9 cellular contexts compared by ENCODE assay signal in genomic region chr1:2525524-2525895, GRCh38. TPM values are rescaled to one million over a fixed set of nuclear protein-coding genes. Genes with fewer than 3 reads are reported as not detected.
A peak's percentile ranks its signal among the peaks of the same experiment; 100 is the strongest.
DNase-seq lines count a peak whose midpoint lies in the region; ATAC-seq and TF ChIP-seq lines count a peak whose summit lies in the region.
"Had no signal": no experiment of that assay in that cellular context is flagged by ENCODE, and none has a peak within 500 bp of the region (broad histone marks: within the 10 kb centered on the region; RNA-seq: fewer than 3 reads in every experiment).

No MANE protein-coding gene starts in this region.

- peak overlapping the region; percentile 75 for H3K27ac ChIP-seq in lower lobe of right lung

- no peaks in the 10 kb centered on the region for H3K9me3 ChIP-seq in lower lobe of right lung

- peaks cover 7% of the 10 kb centered on the region for H3K27me3 Mint-ChIP-seq in activated T-cell treated with anti-CD3 and anti-CD28 coated beads, Interleukin-2, amount 50 U/mL, for 4 hours (ENCODE audit: low read depth)
- peaks cover 15% of the 10 kb centered on the region for H3K27me3 Mint-ChIP-seq in type B pancreatic cell

- DNase-seq in activated T-cell treated with anti-CD3 and anti-CD28 coated beads, Interleukin-2, amount 50 U/mL, for 4 hours, result no peak
- DNase-seq in activated T-cell treated with anti-CD3 and anti-CD28 coated beads for 4 hours, result no peak
- no peak for DNase-seq in astrocyte of the cerebellum (ENCODE audit: low read depth)
- no peak for DNase-seq in lower lobe of right lung
- DNase-seq in type B pancreatic cell (ENCODE audit: extremely low spot score, unreplicated experiment), result no peak
- DNase-seq in NCI-H1930 (lab: John Stamatoyannopoulos, UW), result no peak
- DNase-seq in NCI-H510A treated with DMSO at 0.1 percent for 48 hours (lab: John Stamatoyannopoulos, UW), result no peak
- DNase-seq in NCI-H526 (lab: John Stamatoyannopoulos, UW), result no peak

- H3K27ac Mint-ChIP-seq in type B pancreatic cell, result peak overlapping the region; percentile 83

- peaks cover 62% of the 10 kb centered on the region for H3K4me1 ChIP-seq in lower lobe of right lung

- H3K4me1 Mint-ChIP-seq in activated T-cell treated with anti-CD3 and anti-CD28 coated beads, Interleukin-2, amount 50 U/mL, for 4 hours (ENCODE audit: low read depth), result peaks cover 40% of the 10 kb centered on the region
- H3K4me1 Mint-ChIP-seq in type B pancreatic cell (ENCODE audit: unreplicated experiment), result peaks cover 20% of the 10 kb centered on the region

- in situ Hi-C loops in astrocyte of the cerebellum (cut with HindIII; ENCODE audit: low sequenced_read_pairs), result no loop called here

- H3K4me3 ChIP-seq in astrocyte of the cerebellum (ENCODE audit: low read depth, low read length) (peak overlapping the region; percentile 86), lower lobe of right lung (peak overlapping the region; percentile 95)

- peak overlapping the region; percentile 90 for H3K4me3 Mint-ChIP-seq in activated T-cell treated with anti-CD3 and anti-CD28 coated beads, Interleukin-2, amount 50 U/mL, for 4 hours
- H3K4me3 Mint-ChIP-seq in type B pancreatic cell, result peak overlapping the region; percentile 96

- H3K36me3 Mint-ChIP-seq in activated T-cell treated with anti-CD3 and anti-CD28 coated beads, Interleukin-2, amount 50 U/mL, for 4 hours (ENCODE audit: insufficient read depth), result peaks cover 9% of the 10 kb centered on the region
- no peaks in the 10 kb centered on the region for H3K36me3 Mint-ChIP-seq in type B pancreatic cell

- intact Hi-C loops in lower lobe of right lung (cut with DNase I), result no loop called here

- H3K27me3 ChIP-seq in lower lobe of right lung (ENCODE audit: low read depth), result peaks cover 27% of the 10 kb centered on the region

- no peak for TF ChIP-seq CTCF in astrocyte of the cerebellum (IDR thresholded peaks at IDR 0.05; ENCODE audit: low read depth, low read length, missing control alignments)
- TF ChIP-seq CTCF in lower lobe of right lung (IDR thresholded peaks at IDR 0.05), result no peak
- TF ChIP-seq CTCF in type B pancreatic cell (conservative IDR thresholded peaks at IDR 0.05), result no peak

- peaks cover 15% of the 10 kb centered on the region for H3K36me3 ChIP-seq in lower lobe of right lung

- no peaks in the 10 kb centered on the region for H3K9me3 Mint-ChIP-seq in activated T-cell treated with anti-CD3 and anti-CD28 coated beads, Interleukin-2, amount 50 U/mL, for 4 hours
- H3K9me3 Mint-ChIP-seq in type B pancreatic cell, result no peaks in the 10 kb centered on the region

- no peak for ATAC-seq in activated T-cell treated with anti-CD3 and anti-CD28 coated beads, Interleukin-2, amount 50 U/mL, for 4 hours
- no peak for ATAC-seq in lower lobe of right lung

RNA-seq across cellular contexts. Expression of gene PANK4, which starts 0.9 kb away (rescaled TPM):
- total RNA-seq in activated T-cell treated with anti-CD3 and anti-CD28 coated beads, Interleukin-2, amount 50 U/mL, for 4 hours, result 10 to 100 TPM; 38.4 to 40.5 (median 40.0) TPM
- total RNA-seq in lower lobe of right lung (39.2 TPM), type B pancreatic cell (ENCODE audit: low replicate concordance) (36.4 and 49.1 TPM in 2 replicates)

RNA-seq across cellular contexts. Expression of gene HES5, which starts 4.6 kb away (rescaled TPM):
- not detected for total RNA-seq in activated T-cell treated with anti-CD3 and anti-CD28 coated beads, Interleukin-2, amount 50 U/mL, for 4 hours
- total RNA-seq in lower lobe of right lung, result 1.5 TPM
- total RNA-seq in type B pancreatic cell (ENCODE audit: low replicate concordance), result 4.5 and 5.1 TPM in 2 replicates
- total RNA-seq: myocyte had no signal

RNA-seq across cellular contexts. Expression of gene TNFRSF14, which starts 30.7 kb away (rescaled TPM):
- total RNA-seq in activated T-cell treated with anti-CD3 and anti-CD28 coated beads, Interleukin-2, amount 50 U/mL, for 4 hours, result 100 to 1,000 TPM in 2 of 3 donors, 10 to 100 TPM in 1; 99.3 to 164 (median 114) TPM
- total RNA-seq in lower lobe of right lung (152 TPM), type B pancreatic cell (ENCODE audit: low replicate concordance) (4.2 and 8.5 TPM in 2 replicates)

RNA-seq across cellular contexts. Expression of gene PLCH2, which starts 49.4 kb away (rescaled TPM):
- 1 to 10 TPM in 1 of 3 donors, under 1 TPM in 2; 0.58 to 1.3 (median 0.81) TPM for total RNA-seq in activated T-cell treated with anti-CD3 and anti-CD28 coated beads, Interleukin-2, amount 50 U/mL, for 4 hours
- 3.8 TPM for total RNA-seq in lower lobe of right lung
- 0.67 and 0.82 TPM in 2 replicates for total RNA-seq in type B pancreatic cell (ENCODE audit: low replicate concordance)

Comparison
In these comparisons a context has a peak if more than half of its experiments do, and no peak if none do; other contexts are left out.
1. RNA of gene TNFRSF14, which starts 30.7 kb away (total RNA-seq): 152 TPM in lower lobe of right lung (single experiment) and 99.3 to 164 TPM in activated T-cell treated with anti-CD3 and anti-CD28 coated beads, Interleukin-2, amount 50 U/mL, for 4 hours; 4.2 to 8.5 TPM in type B pancreatic cell; every median in the first group is over 10 times any median in the second.